In the genomic region with DNA sequence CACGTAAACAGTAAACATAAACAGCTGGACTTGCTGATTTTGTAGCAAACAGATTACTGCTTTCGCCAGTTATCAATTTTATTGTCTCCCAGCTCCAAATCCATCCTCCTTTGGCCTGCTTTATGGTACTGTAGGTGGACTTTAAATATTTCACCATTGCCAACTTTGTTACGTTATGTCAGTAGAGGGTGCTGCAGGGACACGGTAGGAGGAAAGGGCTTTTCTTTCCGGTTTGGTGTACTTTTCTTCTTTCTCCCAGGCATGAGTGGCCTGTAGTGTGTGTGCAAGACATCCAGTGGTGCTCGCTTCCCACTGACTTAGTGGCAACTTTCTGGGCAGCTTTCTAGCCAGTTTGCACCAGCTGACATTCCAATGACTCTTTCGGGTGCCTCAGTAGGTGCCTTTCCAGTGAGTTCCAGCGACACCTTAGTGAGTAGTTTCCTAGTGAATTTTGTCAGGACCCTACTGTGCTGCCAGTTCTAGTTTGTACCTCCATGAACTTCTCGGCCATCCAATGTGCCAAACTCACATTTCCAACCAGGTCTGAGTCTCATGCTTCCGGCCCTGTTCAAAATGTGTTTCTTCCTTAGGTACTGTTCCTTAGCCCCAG, we compare ENCODE assay signal across 7 cellular contexts.
DNase-seq lines count a peak whose midpoint lies in the region; ATAC-seq, FAIRE-seq and TF ChIP-seq lines count a peak whose summit lies in the region.

No MANE protein-coding gene starts in this region.

- no peaks in the 10 kb centered on the region for H3K36me3 ChIP-seq in adipocyte (ENCODE audit: control insufficient read depth, insufficient read depth, low read length, severe bottlenecking)

- no peak for TF ChIP-seq POLR2A in GM12891 (IDR thresholded peaks at IDR 0.05; ENCODE audit: low read depth, low read length)

- TF ChIP-seq CTCF in dorsolateral prefrontal cortex (IDR thresholded peaks at IDR 0.05 in 54 of 56, conservative IDR thresholded peaks at IDR 0.05 in 2 of 56; ENCODE audit: low read depth in 1 of 56, partially characterized antibody in 56 of 56) = peak in 20 of 56 donors; percentile 7 to 42 (median 20)

- H3K4me1 ChIP-seq in adipocyte (ENCODE audit: control insufficient read depth, insufficient read depth, low read length) = no peaks in the 10 kb centered on the region

- H3K27ac ChIP-seq in dorsolateral prefrontal cortex = no peak overlapping the region

- H3K4me3 ChIP-seq in adipocyte (ENCODE audit: low read length) (no peak overlapping the region), dorsolateral prefrontal cortex (no peak overlapping the region)

- H3K27me3 ChIP-seq in adipocyte (replicated peaks; ENCODE audit: control insufficient read depth, insufficient read depth, low read length) (no peaks in the 10 kb centered on the region), dorsolateral prefrontal cortex (no peaks in the 10 kb centered on the region)

- intact Hi-C loops in dorsolateral prefrontal cortex (cut with DNase I) = no loop called here

- FAIRE-seq in GM12891 (lab: Jason Lieb, UNC) = peak; percentile 78

- ATAC-seq in HG02623 (IDR thresholded peaks at IDR 0.05; ENCODE audit: unreplicated experiment) = peak; percentile 66

- H3K9ac ChIP-seq in adipocyte (ENCODE audit: low read length) = no peak overlapping the region

- DNase-seq in GM12891 (ENCODE audit: insufficient read length, low spot score) (no peak), NCI-H187 treated with DMSO at 0.1 percent for 48 hours (lab: John Stamatoyannopoulos, UW) (peak; percentile 5), adipocyte (ENCODE audit: low read depth) (peak; percentile 72), medulla oblongata (ENCODE audit: extremely low spot score) (peak; percentile 6), dorsolateral prefrontal cortex (no peak)
- no peak for DNase-seq in effector CD8-positive, alpha-beta T cell (lab: John Stamatoyannopoulos, UW)

- H3K9me3 ChIP-seq in adipocyte (ENCODE audit: control insufficient read depth, low read length) = peaks cover 19% of the 10 kb centered on the region

TF ChIP-seq in GM12891, 5 proteins besides CTCF, POLR2A, EP300 and RAD21:
- TF ChIP-seq POLR2AphosphoS5 (IDR thresholded peaks at IDR 0.05; ENCODE audit: low read depth, low read length) = no peak
- no peak for TF ChIP-seq TAF1 (IDR thresholded peaks at IDR 0.05; ENCODE audit: low read depth, low read length)
TF ChIP-seq in GM12891: peak in this region for 0.

Comparison
In these comparisons a context has a peak if more than half of its experiments do, and no peak if none do; other contexts are left out.
1. DNase-seq: peak in NCI-H187 treated with DMSO at 0.1 percent for 48 hours (single experiment), adipocyte (single experiment) and medulla oblongata (single experiment); none in GM12891 (single experiment), effector CD8-positive, alpha-beta T cell (single experiment) and dorsolateral prefrontal cortex (0 of 10).